Comparison of ENCODE assay signal across 13 cellular contexts in genomic region chr12:13130981-13131380, GRCh38. TPM values are rescaled to one million over a fixed set of nuclear protein-coding genes. Genes with fewer than 3 reads are reported as not detected.
DNase-seq lines count a peak whose midpoint lies in the region; ATAC-seq, FAIRE-seq and TF ChIP-seq lines count a peak whose summit lies in the region.
"Had no signal": no experiment of that assay in that cellular context is flagged by ENCODE, and none has a peak within 500 bp of the region (broad histone marks: within the 10 kb centered on the region; RNA-seq: fewer than 3 reads in every experiment).

No MANE protein-coding gene starts in this region.

- H3K23me2 ChIP-seq in H1 (ENCODE audit: low read depth, low read length) = peaks cover under 1% of the 10 kb centered on the region; the same call in 1 of the 2 replicates

- H3K4me3 Mint-ChIP-seq in T-cell = no peak overlapping the region

- no peak overlapping the region for H3K23ac ChIP-seq in H1 (ENCODE audit: insufficient read length)
- no peak overlapping the region for H3K23ac ChIP-seq in neuronal stem cell (ENCODE audit: low read depth, low read length, poor library complexity)

- H4K5ac ChIP-seq in H1 (ENCODE audit: insufficient read length, low read depth, low read length) = no peak overlapping the region

- no peaks in the 10 kb centered on the region for H3K9me2 ChIP-seq in Loucy (replicated peaks; ENCODE audit: low read depth, low read length)

- H4K91ac ChIP-seq in H1 (replicated peaks; ENCODE audit: insufficient read length, low read length) = no peak overlapping the region
- no peak overlapping the region for H4K91ac ChIP-seq in neuronal stem cell (ENCODE audit: low read depth, low read length, poor library complexity)

- TF ChIP-seq EP300 in H1 (IDR thresholded peaks at IDR 0.05; ENCODE audit: borderline replicate concordance in 1 of 2, low read depth in 2 of 2, low read length in 2 of 2) = no peak

- H3K36me3 ChIP-seq in Loucy (ENCODE audit: insufficient read depth, low read length) (no peaks in the 10 kb centered on the region), H1 (ENCODE audit: control insufficient read depth in 2 of 4, insufficient read depth in 4 of 4, low read length in 3 of 4) (no peaks in the 10 kb centered on the region), neuronal stem cell (replicated peaks in 1 of 2; ENCODE audit: control insufficient read depth in 2 of 2, insufficient read depth in 2 of 2, low read length in 2 of 2) (no peaks in the 10 kb centered on the region)

- H3K56ac ChIP-seq in H1 (replicated peaks; ENCODE audit: insufficient read length, low read depth, low read length) = no peak overlapping the region

- no peaks in the 10 kb centered on the region for H3K36me3 Mint-ChIP-seq in T-cell

- peaks cover 0 to 5% (median 3%) of the 10 kb centered on the region in 3 donors for H3K4me1 Mint-ChIP-seq in T-cell

- TF ChIP-seq CTCF in Loucy (conservative IDR thresholded peaks at IDR 0.05; ENCODE audit: low read length) (no peak), H1 (IDR thresholded peaks at IDR 0.05; ENCODE audit: control extremely low read depth in 1 of 3, insufficient read depth in 1 of 3, low read depth in 1 of 3, low read length in 3 of 3) (no peak)

- POLR2A ChIA-PET in H1 (lab: Charles Lee; ENCODE audit: partially characterized antibody) (no interaction called here), T-cell (lab: Charles Lee) (no interaction called here)

- no peaks in the 10 kb centered on the region for H3K9me3 Mint-ChIP-seq in T-cell

- H2BK12ac ChIP-seq in H1 (ENCODE audit: low read depth, low read length) (no peak overlapping the region), neuronal stem cell (ENCODE audit: low read length) (no peak overlapping the region)

- H3K79me1 ChIP-seq in H1 (ENCODE audit: low read depth, low read length) = no peaks in the 10 kb centered on the region
- no peaks in the 10 kb centered on the region for H3K79me1 ChIP-seq in neuronal stem cell (ENCODE audit: low read depth, low read length)

- H4K8ac ChIP-seq in H1 (ENCODE audit: extremely low read depth, insufficient read depth, low read length) = no peak overlapping the region
- no peak overlapping the region for H4K8ac ChIP-seq in neuronal stem cell (ENCODE audit: low read depth, low read length)

- TF ChIP-seq POLR2A in H1 (IDR thresholded peaks at IDR 0.05; ENCODE audit: control extremely low read depth in 1 of 2, low read depth in 2 of 2, low read length in 2 of 2) = no peak

- H2BK120ac ChIP-seq in H1 (replicated peaks; ENCODE audit: low read depth, low read length) (no peak overlapping the region), neuronal stem cell (ENCODE audit: low read depth, low read length) (no peak overlapping the region)

- H3K27me3 ChIP-seq in Loucy (ENCODE audit: insufficient read depth, low read length, poor library complexity, severe bottlenecking) (no peaks in the 10 kb centered on the region), H1 (replicated peaks in 1 of 4; ENCODE audit: control insufficient read depth in 3 of 4, extremely low read depth in 1 of 4, insufficient read depth in 3 of 4, low read length in 3 of 4) (no peaks in the 10 kb centered on the region), neuronal stem cell (ENCODE audit: control insufficient read depth in 3 of 3, insufficient read depth in 3 of 3, low read depth in 1 of 3, low read length in 3 of 3) (no peaks in the 10 kb centered on the region)

- no peak overlapping the region for H3K27ac Mint-ChIP-seq in T-cell

- no peak for TF ChIP-seq RAD21 in H1 (IDR thresholded peaks at IDR 0.05 in 1 of 2, conservative IDR thresholded peaks at IDR 0.05 in 1 of 2; ENCODE audit: low read depth in 2 of 2, low read length in 2 of 2)

- no peak overlapping the region for H3K14ac ChIP-seq in H1 (ENCODE audit: insufficient read length)
- H3K14ac ChIP-seq in neuronal stem cell (ENCODE audit: low read length) = no peak overlapping the region

- no peak for FAIRE-seq in H1 (lab: Jason Lieb, UNC)
- FAIRE-seq: HTR-8/SVneo had no signal

- 0 out of 2 replicates have a peak overlapping the region, but pooled peaks have one; percentile 67 for H2AK5ac ChIP-seq in H1 (ENCODE audit: low read depth, low read length)
- no peak overlapping the region for H2AK5ac ChIP-seq in neuronal stem cell (ENCODE audit: low read depth, low read length)

- H3K4me1 ChIP-seq in Loucy (ENCODE audit: insufficient read depth, low read length, poor library complexity, severe bottlenecking) (no peaks in the 10 kb centered on the region), H1 (replicated peaks in 1 of 4; ENCODE audit: control insufficient read depth in 3 of 4, insufficient read depth in 4 of 4, low read length in 3 of 4) (peaks cover 0 to 7% (median 4%) of the 10 kb centered on the region in 4 experiments; a peak in 3 of 7 replicates), neuronal stem cell (ENCODE audit: control insufficient read depth in 2 of 2, insufficient read depth in 1 of 2, low read depth in 1 of 2, low read length in 2 of 2) (peaks cover 17 to 18% of the 10 kb centered on the region in 2 donors)

- H3K27ac ChIP-seq in H1 (ENCODE audit: low read depth, low read length) (no peak overlapping the region), neuronal stem cell (replicated peaks; ENCODE audit: low read length) (no peak overlapping the region)
- H3K27ac ChIP-seq: PC-9 had no signal

- no peak overlapping the region for H2BK5ac ChIP-seq in H1 (ENCODE audit: low read depth, low read length)
- no peak overlapping the region for H2BK5ac ChIP-seq in neuronal stem cell (ENCODE audit: low read length)

- no peak overlapping the region for H2BK20ac ChIP-seq in H1 (ENCODE audit: low read length)

- ATAC-seq in T-cell (replicated peaks in 1 of 4) = no peak
- no peak for ATAC-seq in stimulated activated naive CD8-positive, alpha-beta T cell treated with anti-CD3 and anti-CD28 coated beads, Interleukin-15, Interleukin-2, amounts not matched to agents 100 U/mL and 50 U/mL, for 24 hours

- H3K4me2 ChIP-seq in Loucy (ENCODE audit: low read depth, low read length, poor library complexity, severe bottlenecking) (peak overlapping the region; percentile 7), H1 (ENCODE audit: insufficient read depth in 1 of 2, low read depth in 2 of 2, low read length in 2 of 2) (no peak overlapping the region), neuronal stem cell (ENCODE audit: insufficient read depth, low read length, poor library complexity, severe bottlenecking) (no peak overlapping the region)
- H3K4me2 ChIP-seq: PC-9 had no signal

- H3F3A ChIP-seq in Loucy (ENCODE audit: low read depth) = no peaks in the 10 kb centered on the region; the same call in 1 of the 2 replicates

- H4K20me1 ChIP-seq in Loucy (ENCODE audit: insufficient read depth, low read length, poor library complexity, severe bottlenecking) = no peaks in the 10 kb centered on the region
- H4K20me1 ChIP-seq in H1 (replicated peaks in 1 of 2; ENCODE audit: control insufficient read depth in 1 of 2, insufficient read depth in 2 of 2, low read length in 2 of 2) = no peaks in the 10 kb centered on the region

- H3K9me3 ChIP-seq in Loucy (ENCODE audit: insufficient read depth, low read depth, low read length) (no peaks in the 10 kb centered on the region), H1 (ENCODE audit: insufficient read depth in 2 of 2, low read depth in 1 of 2, low read length in 1 of 2) (no peaks in the 10 kb centered on the region), neuronal stem cell (replicated peaks in 1 of 2; ENCODE audit: control insufficient read depth in 2 of 2, insufficient read depth in 1 of 2, low read depth in 1 of 2, low read length in 2 of 2) (no peaks in the 10 kb centered on the region)

- H3K18ac ChIP-seq in H1 (ENCODE audit: extremely low read depth, low read length) = no peak overlapping the region
- no peak overlapping the region for H3K18ac ChIP-seq in neuronal stem cell (ENCODE audit: low read length)

- H3K27me3 Mint-ChIP-seq in T-cell = peaks cover 4 to 7% of the 10 kb centered on the region in 2 donors

- DNase-seq in H1 (ENCODE audit: low read depth in 1 of 2, low spot score in 2 of 2) (no peak), neuronal stem cell (ENCODE audit: low spot score) (no peak), T-cell (no peak), HK-2 (ENCODE audit: unreplicated experiment) (no peak), NCI-H2171 treated with DMSO at 0.1 percent for 48 hours (lab: John Stamatoyannopoulos, UW) (no peak)
- DNase-seq in stimulated activated naive CD8-positive, alpha-beta T cell treated with anti-CD3 and anti-CD28 coated beads, Interleukin-15, Interleukin-2, amounts not matched to agents 100 U/mL and 50 U/mL, for 24 hours = no peak
- DNase-seq: C1 segment of cervical spinal cord, EL, NCI-H2107, PC-9 had no signal

- H3K4me3 ChIP-seq in Loucy (ENCODE audit: low read length, poor library complexity, severe bottlenecking) (no peak overlapping the region), H1 (ENCODE audit: extremely low read depth in 1 of 4, insufficient read depth in 2 of 4, low read depth in 3 of 4, low read length in 4 of 4) (no peak overlapping the region), neuronal stem cell (ENCODE audit: low read length in 2 of 2) (no peak overlapping the region)
- H3K4me3 ChIP-seq: PC-9 had no signal

- H3K79me2 ChIP-seq in Loucy (ENCODE audit: insufficient read depth, low read length) (no peaks in the 10 kb centered on the region), H1 (ENCODE audit: control insufficient read depth in 1 of 2, insufficient read depth in 2 of 2, low read length in 2 of 2) (no peaks in the 10 kb centered on the region)

- H2AFZ ChIP-seq in Loucy (ENCODE audit: low read length) = peak overlapping the region; percentile 61; the same call in 1 of the 2 replicates
- no peak overlapping the region for H2AFZ ChIP-seq in H1 (ENCODE audit: low read length)
- H2AFZ ChIP-seq in neuronal stem cell (ENCODE audit: low read length) = peak overlapping the region; percentile 20
- H2AFZ ChIP-seq: PC-9 had no signal

- H3K9ac ChIP-seq in Loucy (ENCODE audit: low read depth, low read length, poor library complexity, severe bottlenecking) = peak overlapping the region; percentile 37
- H3K9ac ChIP-seq in H1 (replicated peaks in 1 of 4; ENCODE audit: extremely low read depth in 1 of 4, low read depth in 3 of 4, low read length in 3 of 4) = no peak overlapping the region
- no peak overlapping the region for H3K9ac ChIP-seq in neuronal stem cell (ENCODE audit: low read depth, low read length, poor library complexity)

- H3K4ac ChIP-seq in H1 (replicated peaks; ENCODE audit: insufficient read length, low read depth, low read length) (no peak overlapping the region), neuronal stem cell (ENCODE audit: low read length) (no peak overlapping the region)

- H2BK15ac ChIP-seq in H1 (ENCODE audit: low read length) = no peak overlapping the region
- no peak overlapping the region for H2BK15ac ChIP-seq in neuronal stem cell (ENCODE audit: low read length)

- CTCF ChIA-PET in H1 (lab: Charles Lee; ENCODE audit: partially characterized antibody) (no interaction called here), T-cell (lab: Charles Lee) (no interaction called here)

- WGBS in H1 (ENCODE audit: extremely low coverage in 1 of 2, insufficient coverage in 1 of 2, insufficient read length in 1 of 2, insufficient replicate concordance in 2 of 2, low coverage in 1 of 2, low lambda C conversion rate in 2 of 2, missing lambda C conversion rate in 1 of 2), 2 experiments = 90% methylated on average over 3 of the region's 3 CpGs; no CpG with 5 or more reads in 1 of the 2 experiments
- no CpG with 5 or more reads among the region's 3 CpGs for WGBS in neuronal stem cell (ENCODE audit: extremely low coverage in 2 of 2, insufficient read length in 2 of 2, insufficient replicate concordance in 1 of 2), 2 donors

RNA-seq across cellular contexts. Expression of gene GSG1, which starts 27.5 kb away (rescaled TPM):
- total RNA-seq in H1 (2021; fragmentation: NEBNext Ultra II Directional; extraction: Animal tissue kit (Norgen Biotek cat#: 25700)) = 0.89 and 1.3 TPM in 2 replicates
- 1.3 and 1.4 TPM in 2 replicates for polyA plus RNA-seq in H1 (2011; rRNA removed)
- polyA plus RNA-seq in H1 (2011; cell fraction: cytosol; rRNA removed) = 1.1 TPM
- polyA plus RNA-seq in H1 (2011; cell fraction: nucleus; rRNA removed) = 0.91 TPM
- polyA plus RNA-seq in H1 (2012, experiment 1 of 2) = 0.88 to 1.2 TPM (median 1.0 TPM) in 4 replicates
- 0.41 TPM for polyA plus RNA-seq in H1 (2012, experiment 2 of 2)
- polyA plus RNA-seq in H1 (2013, experiment 1 of 2) = 0.51 TPM
- polyA plus RNA-seq in H1 (2013, experiment 2 of 2) = 0.63 TPM
- 0.73 and 1.1 TPM in 2 replicates for polyA minus RNA-seq in H1 (2011; rRNA and poly(A)+ RNA removed)
- 0.95 TPM for polyA minus RNA-seq in H1 (2011; cell fraction: cytosol; rRNA and poly(A)+ RNA removed)
- polyA minus RNA-seq in H1 (2011; cell fraction: nucleus; rRNA and poly(A)+ RNA removed) = 1.00 TPM
- 0.04 TPM for polyA plus RNA-seq in neuronal stem cell (2013, experiment 1 of 2)
- polyA plus RNA-seq in neuronal stem cell (2013, experiment 2 of 2) = not detected
- not detected for total RNA-seq in T-cell
- total RNA-seq: SK-MEL-5 had no signal
